In the genomic region with DNA sequence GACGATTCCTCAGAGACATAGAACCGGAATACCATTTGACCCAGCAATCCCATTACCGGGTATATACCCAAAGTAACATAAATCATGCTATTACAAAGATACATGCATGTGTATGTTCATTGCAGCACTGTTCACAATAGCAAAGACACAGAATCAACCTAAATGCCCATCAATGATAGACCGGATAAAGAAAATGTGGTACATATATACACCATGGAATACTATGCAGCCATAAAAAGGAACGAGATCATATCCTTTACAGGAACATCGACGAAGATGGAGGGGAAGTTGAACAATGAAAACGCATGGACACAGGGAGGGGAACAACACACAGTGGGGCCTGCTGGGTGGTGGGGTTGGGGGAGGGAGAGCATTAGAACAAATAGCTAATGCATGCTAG, we compare ENCODE assay signal across 1 cellular context.
TF ChIP-seq lines count a peak whose summit lies in the region.

No MANE protein-coding gene starts in this region.

TF ChIP-seq in HEK293, 187 proteins besides CTCF, POLR2A, EP300 and RAD21:
- peak; percentile 31; the same call in 1 of the 2 replicates for TF ChIP-seq ZNF146 (tag by site-specific recombination; IDR thresholded peaks at IDR 0.05)
